ENCODE assay signal across 1 cellular context in the genomic region with DNA sequence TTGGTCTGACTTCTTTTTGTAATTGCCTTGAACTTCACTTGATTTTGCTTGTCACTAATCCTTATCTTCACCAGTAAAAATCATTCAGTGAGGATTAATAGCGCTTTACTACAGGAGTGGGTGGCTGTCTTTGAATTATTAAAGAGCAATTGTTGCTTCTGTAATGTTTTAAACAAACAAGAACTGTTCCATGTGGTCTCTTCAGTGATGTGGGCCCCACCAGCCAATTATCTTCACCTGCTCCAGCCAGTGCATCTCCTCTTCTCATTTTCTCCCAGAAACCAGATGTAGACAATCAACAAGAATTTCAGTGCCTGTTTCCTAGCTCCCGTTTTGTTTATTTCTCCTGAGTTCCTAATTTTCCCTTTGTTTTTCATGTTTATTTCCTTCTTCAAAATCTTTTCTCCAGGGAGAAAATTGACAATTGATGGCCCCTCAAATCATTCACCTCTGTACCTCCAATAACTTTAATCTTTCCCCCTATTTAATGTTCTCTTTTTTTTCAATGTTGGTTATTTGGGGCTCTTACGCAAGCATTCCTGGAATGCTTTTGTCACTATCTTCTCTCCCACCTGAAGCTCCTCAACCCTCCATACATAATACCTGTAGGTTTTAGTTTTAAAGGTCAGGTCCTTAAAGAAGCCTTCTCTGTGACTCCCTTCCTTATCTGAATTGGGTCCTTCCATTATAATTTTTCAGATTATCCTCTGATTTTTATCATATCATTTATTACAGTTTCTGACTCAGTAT.
A peak's percentile ranks its signal among the peaks of the same experiment; 100 is the strongest.
TF ChIP-seq lines count a peak whose summit lies in the region.

No MANE protein-coding gene starts in this region.

TF ChIP-seq in GM23338, 12 proteins besides CTCF, POLR2A, EP300 and RAD21 (continued from another document):
- TF ChIP-seq, protein P1, sequence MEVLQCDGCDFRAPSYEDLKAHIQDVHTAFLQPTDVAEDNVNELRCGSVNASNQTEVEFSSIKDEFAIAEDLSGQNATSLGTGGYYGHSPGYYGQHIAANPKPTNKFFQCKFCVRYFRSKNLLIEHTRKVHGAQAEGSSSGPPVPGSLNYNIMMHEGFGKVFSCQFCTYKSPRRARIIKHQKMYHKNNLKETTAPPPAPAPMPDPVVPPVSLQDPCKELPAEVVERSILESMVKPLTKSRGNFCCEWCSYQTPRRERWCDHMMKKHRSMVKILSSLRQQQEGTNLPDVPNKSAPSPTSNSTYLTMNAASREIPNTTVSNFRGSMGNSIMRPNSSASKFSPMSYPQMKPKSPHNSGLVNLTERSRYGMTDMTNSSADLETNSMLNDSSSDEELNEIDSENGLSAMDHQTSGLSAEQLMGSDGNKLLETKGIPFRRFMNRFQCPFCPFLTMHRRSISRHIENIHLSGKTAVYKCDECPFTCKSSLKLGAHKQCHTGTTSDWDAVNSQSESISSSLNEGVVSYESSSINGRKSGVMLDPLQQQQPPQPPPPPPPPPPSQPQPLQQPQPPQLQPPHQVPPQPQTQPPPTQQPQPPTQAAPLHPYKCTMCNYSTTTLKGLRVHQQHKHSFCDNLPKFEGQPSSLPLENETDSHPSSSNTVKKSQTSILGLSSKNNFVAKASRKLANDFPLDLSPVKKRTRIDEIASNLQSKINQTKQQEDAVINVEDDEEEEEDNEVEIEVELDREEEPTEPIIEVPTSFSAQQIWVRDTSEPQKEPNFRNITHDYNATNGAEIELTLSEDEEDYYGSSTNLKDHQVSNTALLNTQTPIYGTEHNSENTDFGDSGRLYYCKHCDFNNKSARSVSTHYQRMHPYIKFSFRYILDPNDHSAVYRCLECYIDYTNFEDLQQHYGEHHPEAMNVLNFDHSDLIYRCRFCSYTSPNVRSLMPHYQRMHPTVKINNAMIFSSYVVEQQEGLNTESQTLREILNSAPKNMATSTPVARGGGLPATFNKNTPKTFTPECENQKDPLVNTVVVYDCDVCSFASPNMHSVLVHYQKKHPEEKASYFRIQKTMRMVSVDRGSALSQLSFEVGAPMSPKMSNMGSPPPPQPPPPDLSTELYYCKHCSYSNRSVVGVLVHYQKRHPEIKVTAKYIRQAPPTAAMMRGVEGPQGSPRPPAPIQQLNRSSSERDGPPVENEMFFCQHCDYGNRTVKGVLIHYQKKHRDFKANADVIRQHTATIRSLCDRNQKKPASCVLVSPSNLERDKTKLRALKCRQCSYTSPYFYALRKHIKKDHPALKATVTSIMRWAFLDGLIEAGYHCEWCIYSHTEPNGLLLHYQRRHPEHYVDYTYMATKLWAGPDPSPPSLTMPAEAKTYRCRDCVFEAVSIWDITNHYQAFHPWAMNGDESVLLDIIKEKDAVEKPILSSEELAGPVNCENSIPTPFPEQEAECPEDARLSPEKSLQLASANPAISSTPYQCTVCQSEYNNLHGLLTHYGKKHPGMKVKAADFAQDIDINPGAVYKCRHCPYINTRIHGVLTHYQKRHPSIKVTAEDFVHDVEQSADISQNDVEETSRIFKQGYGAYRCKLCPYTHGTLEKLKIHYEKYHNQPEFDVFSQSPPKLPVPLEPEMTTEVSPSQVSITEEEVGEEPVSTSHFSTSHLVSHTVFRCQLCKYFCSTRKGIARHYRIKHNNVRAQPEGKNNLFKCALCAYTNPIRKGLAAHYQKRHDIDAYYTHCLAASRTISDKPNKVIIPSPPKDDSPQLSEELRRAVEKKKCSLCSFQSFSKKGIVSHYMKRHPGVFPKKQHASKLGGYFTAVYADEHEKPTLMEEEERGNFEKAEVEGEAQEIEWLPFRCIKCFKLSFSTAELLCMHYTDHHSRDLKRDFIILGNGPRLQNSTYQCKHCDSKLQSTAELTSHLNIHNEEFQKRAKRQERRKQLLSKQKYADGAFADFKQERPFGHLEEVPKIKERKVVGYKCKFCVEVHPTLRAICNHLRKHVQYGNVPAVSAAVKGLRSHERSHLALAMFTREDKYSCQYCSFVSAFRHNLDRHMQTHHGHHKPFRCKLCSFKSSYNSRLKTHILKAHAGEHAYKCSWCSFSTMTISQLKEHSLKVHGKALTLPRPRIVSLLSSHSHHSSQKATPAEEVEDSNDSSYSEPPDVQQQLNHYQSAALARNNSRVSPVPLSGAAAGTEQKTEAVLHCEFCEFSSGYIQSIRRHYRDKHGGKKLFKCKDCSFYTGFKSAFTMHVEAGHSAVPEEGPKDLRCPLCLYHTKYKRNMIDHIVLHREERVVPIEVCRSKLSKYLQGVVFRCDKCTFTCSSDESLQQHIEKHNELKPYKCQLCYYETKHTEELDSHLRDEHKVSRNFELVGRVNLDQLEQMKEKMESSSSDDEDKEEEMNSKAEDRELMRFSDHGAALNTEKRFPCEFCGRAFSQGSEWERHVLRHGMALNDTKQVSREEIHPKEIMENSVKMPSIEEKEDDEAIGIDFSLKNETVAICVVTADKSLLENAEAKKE (CRISPR knock-in tag; IDR thresholded peaks at IDR 0.05) = peak; percentile 98
- TF ChIP-seq CREB1 (CRISPR knock-in tag; IDR thresholded peaks at IDR 0.05; ENCODE audit: low read depth) = 0 out of 2 replicates have a peak, but pooled peaks have one; percentile 20
- TF ChIP-seq EZH2 (IDR thresholded peaks at IDR 0.05; ENCODE audit: low read depth, unreplicated experiment) = no peak
TF ChIP-seq in GM23338: peak in this region for 2.
